1 cellular context compared by ENCODE assay signal in genomic region chr7:157402911-157403534, GRCh38.
A peak's percentile ranks its signal among the peaks of the same experiment; 100 is the strongest.
TF ChIP-seq lines count a peak whose summit lies in the region.

No MANE protein-coding gene starts in this region.

TF ChIP-seq in K562, 482 proteins besides CTCF, POLR2A, EP300 and RAD21 (continued from another document and continues in another):
- TF ChIP-seq CREB5 (CRISPR knock-in tag; IDR thresholded peaks at IDR 0.05) = no peak
- TF ChIP-seq TEAD2 (tag; IDR thresholded peaks at IDR 0.05) = no peak
- peak; percentile 63; the same call in 1 of the 2 replicates for TF ChIP-seq ZEB2 (IDR thresholded peaks at IDR 0.05)
- TF ChIP-seq CEBPZ (IDR thresholded peaks at IDR 0.05; ENCODE audit: borderline replicate concordance, low read depth, low read length) = no peak
- no peak for TF ChIP-seq CAMTA2 (CRISPR knock-in tag; conservative IDR thresholded peaks at IDR 0.05)
- no peak for TF ChIP-seq ELF4 (CRISPR knock-in tag; IDR thresholded peaks at IDR 0.05)
- TF ChIP-seq TCFL5 (CRISPR knock-in tag; conservative IDR thresholded peaks at IDR 0.05) = no peak
- TF ChIP-seq JUN (IDR thresholded peaks at IDR 0.05; ENCODE audit: borderline replicate concordance, low read depth, low read length) = no peak
- TF ChIP-seq JUN (CRISPR knock-in tag; IDR thresholded peaks at IDR 0.05; ENCODE audit: borderline replicate concordance) = no peak
- TF ChIP-seq CBX1 (IDR thresholded peaks at IDR 0.05; ENCODE audit: low read depth) = no peak
- no peak for TF ChIP-seq ZNF318 (IDR thresholded peaks at IDR 0.05; ENCODE audit: borderline replicate concordance in 1 of 2, low read depth in 1 of 2)
- TF ChIP-seq USF1 (CRISPR knock-in tag; IDR thresholded peaks at IDR 0.05) = peak; percentile 56
- TF ChIP-seq NR2F6 (CRISPR knock-in tag; IDR thresholded peaks at IDR 0.05) = no peak
- peak; percentile 77 for TF ChIP-seq BHLHE40 (IDR thresholded peaks at IDR 0.05; ENCODE audit: low read length)
- no peak for TF ChIP-seq SIN3B (IDR thresholded peaks at IDR 0.05; ENCODE audit: low read depth)
- no peak for TF ChIP-seq XRCC3 (IDR thresholded peaks at IDR 0.05)
- TF ChIP-seq PRMT5 (CRISPR knock-in tag; IDR thresholded peaks at IDR 0.05) = no peak
- TF ChIP-seq ZMIZ1 (IDR thresholded peaks at IDR 0.05; ENCODE audit: low read depth in 2 of 2, low read length in 2 of 2) = peak in 1 of 2 experiments; percentile 70; a peak in 1 of 4 replicates
- no peak for TF ChIP-seq RBFOX2 (IDR thresholded peaks at IDR 0.05; ENCODE audit: low read depth, low read length)
- TF ChIP-seq XRCC4 (IDR thresholded peaks at IDR 0.05; ENCODE audit: extremely low read depth, insufficient read depth, insufficient read length) = no peak
- TF ChIP-seq MAFG (tag; conservative IDR thresholded peaks at IDR 0.05) = peak; percentile 4; the same call in 1 of the 2 replicates
- no peak for TF ChIP-seq ZNF280B (CRISPR knock-in tag; IDR thresholded peaks at IDR 0.05)
- no peak for TF ChIP-seq PURB (CRISPR knock-in tag; IDR thresholded peaks at IDR 0.05; ENCODE audit: low read depth)
- peak; percentile 36; the same call in 1 of the 2 replicates for TF ChIP-seq VEZF1 (CRISPR knock-in tag; IDR thresholded peaks at IDR 0.05)
- no peak for TF ChIP-seq CBFB (CRISPR knock-in tag; IDR thresholded peaks at IDR 0.05)
- TF ChIP-seq ZNF830 (CRISPR knock-in tag; IDR thresholded peaks at IDR 0.05) = no peak
- TF ChIP-seq C11orf30 (IDR thresholded peaks at IDR 0.05; ENCODE audit: low read depth) = peak; percentile 51; the same call in 1 of the 2 replicates
- no peak for TF ChIP-seq DIDO1 (tag; IDR thresholded peaks at IDR 0.05; ENCODE audit: low read depth)
- peak; percentile 26 to 61; a peak in 2 of 4 replicates for TF ChIP-seq RCOR1 (IDR thresholded peaks at IDR 0.05; ENCODE audit: borderline replicate concordance in 1 of 2, low read depth in 2 of 2, low read length in 2 of 2)
- TF ChIP-seq XRCC5 (IDR thresholded peaks at IDR 0.05; ENCODE audit: low read depth, low read length) = no peak
- TF ChIP-seq ZNF551 (CRISPR knock-in tag; IDR thresholded peaks at IDR 0.05) = no peak
- TF ChIP-seq CXXC5 (CRISPR knock-in tag; IDR thresholded peaks at IDR 0.05) = peak; percentile 32
- no peak for TF ChIP-seq NCOA2 (IDR thresholded peaks at IDR 0.05; ENCODE audit: partially characterized antibody in 2 of 2)
- TF ChIP-seq POU5F1 (IDR thresholded peaks at IDR 0.05; ENCODE audit: borderline replicate concordance, low read depth, low read length, partially characterized antibody) = no peak
